In the genomic region with DNA sequence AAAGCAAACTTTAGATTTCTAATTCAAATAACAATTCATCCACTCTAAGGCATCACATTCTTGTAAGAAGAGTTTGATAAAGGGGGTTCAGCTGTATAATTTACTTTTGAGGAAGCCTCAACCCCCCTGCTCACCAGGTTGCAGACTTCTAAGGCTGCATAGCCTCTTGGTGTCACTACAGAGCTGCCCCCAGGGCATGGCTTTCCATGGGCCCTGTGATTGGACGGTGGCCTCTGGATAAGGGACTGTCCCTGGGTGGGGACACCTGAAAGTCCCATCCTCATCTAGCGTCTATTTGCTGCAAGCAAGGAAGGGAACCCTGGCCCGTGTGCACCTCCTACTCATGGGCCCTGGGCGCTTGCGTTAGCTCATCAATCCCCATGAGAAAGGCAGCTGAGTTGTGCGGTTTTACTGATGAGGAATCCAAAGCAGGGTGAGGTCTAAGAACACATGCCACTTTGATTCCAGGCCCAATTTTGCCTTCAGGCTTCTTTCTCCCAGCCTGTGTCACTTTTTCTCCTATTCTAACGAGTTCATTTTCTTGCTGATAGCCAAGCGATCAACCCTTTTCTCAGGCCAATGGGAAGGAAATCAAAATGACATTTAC, we compare ENCODE assay signal across 1 cellular context.
TF ChIP-seq lines count a peak whose summit lies in the region.

No MANE protein-coding gene starts in this region.

TF ChIP-seq in WTC11, 78 proteins besides CTCF, POLR2A, EP300 and RAD21 (continued from another document):
- TF ChIP-seq, protein P1, sequence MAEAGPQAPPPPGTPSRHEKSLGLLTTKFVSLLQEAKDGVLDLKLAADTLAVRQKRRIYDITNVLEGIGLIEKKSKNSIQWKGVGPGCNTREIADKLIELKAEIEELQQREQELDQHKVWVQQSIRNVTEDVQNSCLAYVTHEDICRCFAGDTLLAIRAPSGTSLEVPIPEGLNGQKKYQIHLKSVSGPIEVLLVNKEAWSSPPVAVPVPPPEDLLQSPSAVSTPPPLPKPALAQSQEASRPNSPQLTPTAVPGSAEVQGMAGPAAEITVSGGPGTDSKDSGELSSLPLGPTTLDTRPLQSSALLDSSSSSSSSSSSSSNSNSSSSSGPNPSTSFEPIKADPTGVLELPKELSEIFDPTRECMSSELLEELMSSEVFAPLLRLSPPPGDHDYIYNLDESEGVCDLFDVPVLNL (CRISPR knock-in tag; IDR thresholded peaks at IDR 0.05; ENCODE audit: borderline replicate concordance, low read depth) = no peak
